8 cellular contexts compared by ENCODE assay signal in genomic region chr5:137075163-137075970, GRCh38.
DNase-seq lines count a peak whose midpoint lies in the region; ATAC-seq and TF ChIP-seq lines count a peak whose summit lies in the region.

No MANE protein-coding gene starts in this region.

- in situ Hi-C loops in GM13976 (cut with MboI; ENCODE audit: low sequenced_read_pairs, unreplicated experiment): no loop called here

- no peaks in the 10 kb centered on the region for H3K9me3 ChIP-seq in right cardiac atrium (ENCODE audit: control insufficient read depth, low read length)

- H3K4me1 ChIP-seq in right cardiac atrium (ENCODE audit: control insufficient read depth, insufficient read depth, low read length): peaks cover 2% of the 10 kb centered on the region

- no peak for DNase-seq in AG04449 (ENCODE audit: low read depth, low spot score)
- DNase-seq in GM13976 (ENCODE audit: low spot score): peak; percentile 68
- peak; percentile 16 to 19 for DNase-seq in NCI-H1930 (lab: John Stamatoyannopoulos, UW)
- DNase-seq in activated CD4-positive, alpha-beta T cell treated with anti-CD3 and anti-CD28 coated beads, Interleukin-2, amount 50 U/mL, for 48 hours: peak; percentile 33 to 48
- DNase-seq in right cardiac atrium: peak; percentile 33 to 75 (median 61)
- DNase-seq in stimulated activated naive B cell treated with anti-CD40 and anti-IgM and Interleukin-4, amounts not matched to agents 10 μg/mL and 1 μg/mL and 100 μg/mL, for 72 hours: peak; percentile 2
- DNase-seq in putamen (ENCODE audit: low spot score): no peak

- H3K27ac ChIP-seq in right cardiac atrium (ENCODE audit: low read length): no peak overlapping the region

- H3K27me3 Mint-ChIP-seq in stimulated activated naive B cell treated with anti-CD40 and anti-IgM and Interleukin-4, amounts not matched to agents 10 μg/mL and 1 μg/mL and 100 μg/mL, for 72 hours: peaks cover 12 to 13% of the 10 kb centered on the region in 2 donors

- no peaks in the 10 kb centered on the region for H3K9me3 Mint-ChIP-seq in stimulated activated naive B cell treated with anti-CD40 and anti-IgM and Interleukin-4, amounts not matched to agents 10 μg/mL and 1 μg/mL and 100 μg/mL, for 72 hours

- CTCF ChIA-PET in AG04449 (lab: Yijun Ruan, JAX): interaction anchor here (0.6 to 2.2 kb wide), 17 partner anchors 8 to 149 kb away, joined by 3 to 13 read pairs (median 4); no protein-coding TSS in a partner anchor

- no peaks in the 10 kb centered on the region for H3K36me3 Mint-ChIP-seq in stimulated activated naive B cell treated with anti-CD40 and anti-IgM and Interleukin-4, amounts not matched to agents 10 μg/mL and 1 μg/mL and 100 μg/mL, for 72 hours

- H3K4me3 Mint-ChIP-seq in stimulated activated naive B cell treated with anti-CD40 and anti-IgM and Interleukin-4, amounts not matched to agents 10 μg/mL and 1 μg/mL and 100 μg/mL, for 72 hours: no peak overlapping the region

- ATAC-seq in HG02798 (IDR thresholded peaks at IDR 0.05; ENCODE audit: poor library complexity, unreplicated experiment): peak; percentile 80
- peak; percentile 29 to 50 for ATAC-seq in right cardiac atrium
- peak; percentile 31 to 61 for ATAC-seq in stimulated activated naive B cell treated with anti-CD40 and anti-IgM and Interleukin-4, amounts not matched to agents 10 μg/mL and 1 μg/mL and 100 μg/mL, for 72 hours (replicated peaks)

- H3K27ac Mint-ChIP-seq in stimulated activated naive B cell treated with anti-CD40 and anti-IgM and Interleukin-4, amounts not matched to agents 10 μg/mL and 1 μg/mL and 100 μg/mL, for 72 hours: no peak overlapping the region

- H3K4me3 ChIP-seq in AG04449 (ENCODE audit: low read depth, low read length) (no peak overlapping the region), right cardiac atrium (ENCODE audit: low read length) (no peak overlapping the region)

- H3K4me1 Mint-ChIP-seq in stimulated activated naive B cell treated with anti-CD40 and anti-IgM and Interleukin-4, amounts not matched to agents 10 μg/mL and 1 μg/mL and 100 μg/mL, for 72 hours: no peaks in the 10 kb centered on the region

- intact Hi-C loops in right cardiac atrium (cut with DNase I): no loop called here

- 46% methylated on average over 7 of the region's 7 CpGs for WGBS in right cardiac atrium

- peak; percentile 70 for TF ChIP-seq CTCF in AG04449 (IDR thresholded peaks at IDR 0.05; ENCODE audit: insufficient read depth, low read length, missing control alignments)
- TF ChIP-seq CTCF in GM13976 (IDR thresholded peaks at IDR 0.05; ENCODE audit: borderline replicate concordance, control extremely low read depth, extremely low read depth, insufficient read depth, missing control alignments): peak; percentile 58

- H3K27me3 ChIP-seq in right cardiac atrium (ENCODE audit: control insufficient read depth, insufficient read depth): no peaks in the 10 kb centered on the region

- POLR2A ChIA-PET in AG04449 (lab: Yijun Ruan, JAX): no interaction called here

Comparison
In these comparisons a context has a peak if more than half of its experiments do, and no peak if none do; other contexts are left out.
1. DNase-seq: peak in GM13976 (single experiment), NCI-H1930 (2 of 2), activated CD4-positive, alpha-beta T cell treated with anti-CD3 and anti-CD28 coated beads, Interleukin-2, amount 50 U/mL, for 48 hours (2 of 2), right cardiac atrium (3 of 3) and stimulated activated naive B cell treated with anti-CD40 and anti-IgM and Interleukin-4, amounts not matched to agents 10 μg/mL and 1 μg/mL and 100 μg/mL, for 72 hours (single experiment); none in AG04449 (single experiment) and putamen (single experiment).
2. Peak in every context shown above with its lines, with median percentiles within 50 percentile points of each other: ATAC-seq.